In the genomic region with DNA sequence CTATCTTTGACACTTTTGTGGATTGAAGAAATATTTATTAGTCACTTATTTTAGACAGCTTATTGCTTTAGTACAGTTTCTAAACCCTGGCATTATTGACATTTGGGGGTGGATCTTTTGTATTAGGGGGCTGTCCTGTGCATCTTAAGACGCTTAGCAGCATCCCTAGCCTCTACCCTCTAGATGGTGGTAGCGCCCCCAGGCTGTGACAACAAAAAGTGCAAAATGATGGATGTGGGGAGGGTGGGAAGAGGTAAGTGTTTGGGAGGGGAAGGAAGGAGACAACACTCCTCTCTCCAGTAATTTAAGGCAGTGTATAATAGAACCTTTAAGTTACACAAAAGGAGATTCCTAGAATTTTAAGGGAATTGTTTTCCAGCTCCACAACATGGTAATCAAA, we compare ENCODE assay signal across 25 cellular contexts.
DNase-seq lines count a peak whose midpoint lies in the region; ATAC-seq, FAIRE-seq and TF ChIP-seq lines count a peak whose summit lies in the region.
"Had no signal": no experiment of that assay in that cellular context is flagged by ENCODE, and none has a peak within 500 bp of the region (broad histone marks: within the 10 kb centered on the region; RNA-seq: fewer than 3 reads in every experiment).

No MANE protein-coding gene starts in this region.

- no peaks in the 10 kb centered on the region for H3K27me3 Mint-ChIP-seq in H9 (ENCODE audit: low read depth)

- TF ChIP-seq CTCF in D721Med (IDR thresholded peaks at IDR 0.05; ENCODE audit: insufficient read depth, missing control alignments), result peak; percentile 6
- TF ChIP-seq CTCF in H9 (conservative IDR thresholded peaks at IDR 0.05), result peak; percentile 72
- TF ChIP-seq CTCF in Panc1 (IDR thresholded peaks at IDR 0.05), result peak; percentile 15; the same call in 1 of the 2 replicates
- no peak for TF ChIP-seq CTCF in psoas muscle (IDR thresholded peaks at IDR 0.05)

- no peak overlapping the region for H3K14ac ChIP-seq in H9 (ENCODE audit: insufficient read depth, low read length)

- POLR2A ChIA-PET in Panc1 (lab: Charles Lee), result interaction anchor here (0.7 kb wide), 1 partner anchor 74 kb away, joined by 5 read pairs; no protein-coding TSS in a partner anchor

- peaks cover 0 to 6% (median 3%) of the 10 kb centered on the region in 3 experiments; a peak in 4 of 7 replicates for H3K36me3 Mint-ChIP-seq in H9 (ENCODE audit: insufficient read depth in 1 of 3, low read depth in 3 of 3)

- no peaks in the 10 kb centered on the region for H3K79me2 ChIP-seq in H9 (ENCODE audit: insufficient read depth, low read length)

- H2AK5ac ChIP-seq in H9 (ENCODE audit: insufficient read length, low read length), result no peak overlapping the region

- H3K36me3 ChIP-seq in Panc1 (ENCODE audit: control insufficient read depth, insufficient read depth, low read length), result no peaks in the 10 kb centered on the region
- H3K36me3 ChIP-seq in psoas muscle (ENCODE audit: insufficient read depth in 1 of 2, low read depth in 1 of 2), result no peaks in the 10 kb centered on the region
- H3K36me3 ChIP-seq: neutrophil, right atrium auricular region had no signal

- no peak overlapping the region for H3K9ac ChIP-seq in H9 (ENCODE audit: extremely low read depth, insufficient read length, low read length)

- H3K9me3 ChIP-seq in H9 (ENCODE audit: control insufficient read depth, low read depth, low read length) (no peaks in the 10 kb centered on the region), Panc1 (ENCODE audit: control insufficient read depth, insufficient read depth, low read depth, low read length) (no peaks in the 10 kb centered on the region), psoas muscle (no peaks in the 10 kb centered on the region)
- H3K9me3 ChIP-seq: Caco-2, mucosa of descending colon, neutrophil, right atrium auricular region had no signal

- in situ Hi-C loops in Panc1 (cut with HindIII; ENCODE audit: low pct_unique_long_range_greater_than_20kb, low sequenced_read_pairs), result no loop called here

- no peak overlapping the region for H4K5ac ChIP-seq in H9 (ENCODE audit: insufficient read length, low read depth, low read length)

- no peak overlapping the region for H4K8ac ChIP-seq in H9 (replicated peaks; ENCODE audit: insufficient read length, low read depth, low read length)

- CTCF ChIA-PET in Panc1 (lab: Charles Lee), result no interaction called here

- H3K4me3 ChIP-seq in Panc1 (ENCODE audit: low read depth in 2 of 2, low read length in 2 of 2), result no peak overlapping the region
- no peak overlapping the region for H3K4me3 ChIP-seq in psoas muscle
- H3K4me3 ChIP-seq: mucosa of descending colon, right atrium auricular region had no signal

- no peak overlapping the region for H3K4me2 ChIP-seq in H9 (ENCODE audit: insufficient read depth, insufficient read length, low read length)

- no peak overlapping the region for H4K91ac ChIP-seq in H9 (ENCODE audit: insufficient read length, low read depth, low read length)

- DNase-seq in D721Med (ENCODE audit: insufficient read length, low spot score) (no peak), H9 (peak; percentile 63), Panc1 (ENCODE audit: low read depth, low spot score) (no peak), iPS DF 4.7 (ENCODE audit: extremely low read depth, low spot score) (peak; percentile 14), hepatic stellate cell (ENCODE audit: low spot score) (no peak), psoas muscle (no peak), MV-4-11 (lab: John Stamatoyannopoulos, UW) (no peak)
- no peak for DNase-seq in stimulated activated naive CD4-positive, alpha-beta T cell (lab: John Stamatoyannopoulos, UW)
- DNase-seq: activated CD4-positive, alpha-beta T cell treated with anti-CD3 and anti-CD28 coated beads for 4 hours; activated CD8-positive, alpha-beta memory T cell treated with anti-CD3 and anti-CD28 coated beads, Interleukin-2, amount 50 U/mL, for 48 hours; activated naive CD4-positive, alpha-beta T cell treated with Interleukin-2 at 50 U/mL for 16 hours; aorta; Caco-2; KG1; mucosa of descending colon; NCI-H1436 treated with DMSO at 0.1 percent for 48 hours; NCI-H226; T1000 had no signal

- H2BK12ac ChIP-seq in H9 (ENCODE audit: insufficient read length, low read depth, low read length), result no peak overlapping the region

- no peak overlapping the region for H3K18ac ChIP-seq in H9 (ENCODE audit: insufficient read length, low read depth, low read length)

- peaks cover 4% of the 10 kb centered on the region in 2 experiments; a peak in 3 of 4 replicates for H3K4me1 Mint-ChIP-seq in H9

- H2BK5ac ChIP-seq in H9 (ENCODE audit: insufficient read length, low read length), result no peak overlapping the region

- H3K27ac ChIP-seq in H9 (ENCODE audit: insufficient read length, low read depth, low read length) (no peak overlapping the region), Panc1 (ENCODE audit: low read length) (no peak overlapping the region), psoas muscle (no peak overlapping the region)
- H3K27ac ChIP-seq: neutrophil, right atrium auricular region had no signal

- intact Hi-C loops in Panc1 (cut with micrococcal nuclease; ENCODE audit: unreplicated experiment), result no loop called here
- intact Hi-C loops in psoas muscle (cut with DNase I), result no loop called here

- H3K27me3 ChIP-seq in H9 (ENCODE audit: insufficient read depth, low read length), result no peaks in the 10 kb centered on the region
- H3K27me3 ChIP-seq in Panc1 (ENCODE audit: control insufficient read depth, insufficient read depth, low read length), result no peaks in the 10 kb centered on the region
- no peaks in the 10 kb centered on the region for H3K27me3 ChIP-seq in psoas muscle (ENCODE audit: insufficient read depth in 3 of 3, low read length in 2 of 3)
- H3K27me3 ChIP-seq: neutrophil, right atrium auricular region had no signal

- no peak for FAIRE-seq in D721Med (lab: Jason Lieb, UNC)
- FAIRE-seq: colon, endometrium, G401.6, H54 had no signal

- no peak overlapping the region for H2BK20ac ChIP-seq in H9 (ENCODE audit: low read depth, low read length, poor library complexity, severe bottlenecking)

- no peaks in the 10 kb centered on the region for H4K20me1 ChIP-seq in H9 (ENCODE audit: control insufficient read depth, insufficient read depth, insufficient read length)

- H3K23me2 ChIP-seq in H9 (ENCODE audit: insufficient read length, low read depth, low read length, poor library complexity, severe bottlenecking), result no peaks in the 10 kb centered on the region

- H3K4me1 ChIP-seq in H9 (ENCODE audit: insufficient read depth, low read length) (no peaks in the 10 kb centered on the region; the same call in 1 of the 2 replicates), Panc1 (ENCODE audit: control insufficient read depth, insufficient read depth, low read length) (no peaks in the 10 kb centered on the region), psoas muscle (no peaks in the 10 kb centered on the region)
- H3K4me1 ChIP-seq: Caco-2, right atrium auricular region had no signal

- no CpG with 5 or more reads among the region's 2 CpGs for WGBS in H9 (ENCODE audit: extremely low coverage, insufficient read length, low lambda C conversion rate)
- WGBS in psoas muscle, 3 donors, result 49 to 72% (median 68%) methylated on average over 2 of the region's 2 CpGs

- no peak overlapping the region for H3K23ac ChIP-seq in H9 (ENCODE audit: insufficient read length, low read depth, low read length)

- no TSS peak for BruUV-seq in Panc1 (replicated peaks; lab: Mats Ljungman, UMichigan)

- H2AFZ ChIP-seq in H9 (ENCODE audit: low read length), result no peak overlapping the region

- no peaks in the 10 kb centered on the region for H3K79me1 ChIP-seq in H9 (ENCODE audit: insufficient read depth, low read depth, low read length, poor library complexity, severe bottlenecking)

- H3K4me3 Mint-ChIP-seq in H9, result no peak overlapping the region

- H3K9me3 Mint-ChIP-seq in H9, result peaks cover 3 to 5% of the 10 kb centered on the region in 2 experiments; a peak in 4 of 5 replicates

- ATAC-seq in Panc1, result no peak
- no peak for ATAC-seq in psoas muscle
- ATAC-seq: left lobe of liver, mucosa of descending colon had no signal

- H3K27ac Mint-ChIP-seq in H9, result no peak overlapping the region

- no peak overlapping the region for H3T11ph ChIP-seq in H9 (ENCODE audit: low read length)

- no peak overlapping the region for H3K56ac ChIP-seq in H9 (ENCODE audit: insufficient read length, low read depth, low read length)

- no peak overlapping the region for H3K4ac ChIP-seq in H9 (ENCODE audit: low read depth, low read length)

- H2BK120ac ChIP-seq in H9 (ENCODE audit: low read depth, low read length, poor library complexity, severe bottlenecking), result no peak overlapping the region

- H2BK15ac ChIP-seq in H9 (ENCODE audit: low read depth, low read length), result no peak overlapping the region

Comparison
In these comparisons a context has a peak if more than half of its experiments do, and no peak if none do; other contexts are left out.
1. DNase-seq: peak in H9 (single experiment) and iPS DF 4.7 (single experiment); none in D721Med (single experiment), Panc1 (single experiment), hepatic stellate cell (single experiment), psoas muscle (0 of 2), MV-4-11 (single experiment) and stimulated activated naive CD4-positive, alpha-beta T cell (0 of 6).